In genomic region chr7:106071356-106071998, GRCh38 we compare ENCODE assay signal across 8 cellular contexts. TPM values are rescaled to one million over a fixed set of nuclear protein-coding genes. Genes with fewer than 3 reads are reported as not detected.
A peak's percentile ranks its signal among the peaks of the same experiment; 100 is the strongest.
DNase-seq lines count a peak whose midpoint lies in the region; ATAC-seq and TF ChIP-seq lines count a peak whose summit lies in the region.

No MANE protein-coding gene starts in this region.

- no peaks in the 10 kb centered on the region for H3K36me3 Mint-ChIP-seq in activated T-helper 17 cell treated with anti-CD3 and anti-CD28 coated beads, Interleukin-2, amount 50 U/mL, for 72 hours (ENCODE audit: low read depth)

- intact Hi-C loops in right lobe of liver (cut with DNase I), result no loop called here
- intact Hi-C loops in stomach (cut with DNase I; ENCODE audit: low total_unique reads), result no loop called here

- peak overlapping the region; percentile 10 to 50 (median 20) for H3K27ac ChIP-seq in right lobe of liver
- H3K27ac ChIP-seq in stomach, result peak overlapping the region; percentile 76 to 88 (median 84)

- no peaks in the 10 kb centered on the region for H3K27me3 Mint-ChIP-seq in activated T-helper 17 cell treated with anti-CD3 and anti-CD28 coated beads, Interleukin-2, amount 50 U/mL, for 72 hours

- WGBS in right lobe of liver (ENCODE audit: insufficient coverage, low coverage, low lambda C conversion rate, missing lambda C conversion rate), result 42% methylated on average over 7 of the region's 9 CpGs
- 24 to 53% (median 31%) methylated on average over 9 of the region's 9 CpGs for WGBS in stomach, 5 donors

- no peak for TF ChIP-seq EP300 in stomach (IDR thresholded peaks at IDR 0.05)

- peak; percentile 98 for ATAC-seq in GM18873 (IDR thresholded peaks at IDR 0.05; ENCODE audit: low FRiP score, unreplicated experiment)
- ATAC-seq in HG02938 (IDR thresholded peaks at IDR 0.05; ENCODE audit: unreplicated experiment), result peak; percentile 97
- ATAC-seq in activated T-helper 17 cell treated with anti-CD3 and anti-CD28 coated beads, Interleukin-2, amount 50 U/mL, for 72 hours (replicated peaks), result peak; percentile 98
- peak; percentile 41 to 66 (median 58) for ATAC-seq in right lobe of liver

- no peaks in the 10 kb centered on the region for H3K9me3 Mint-ChIP-seq in activated T-helper 17 cell treated with anti-CD3 and anti-CD28 coated beads, Interleukin-2, amount 50 U/mL, for 72 hours

- H3K9me3 ChIP-seq in right lobe of liver (no peaks in the 10 kb centered on the region), stomach (no peaks in the 10 kb centered on the region)

- TF ChIP-seq POLR2A in right lobe of liver (IDR thresholded peaks at IDR 0.05) (no peak), stomach (IDR thresholded peaks at IDR 0.05) (no peak)

- peaks cover 10% of the 10 kb centered on the region for H3K4me1 Mint-ChIP-seq in activated T-helper 17 cell treated with anti-CD3 and anti-CD28 coated beads, Interleukin-2, amount 50 U/mL, for 72 hours

- H3K4me3 Mint-ChIP-seq in activated T-helper 17 cell treated with anti-CD3 and anti-CD28 coated beads, Interleukin-2, amount 50 U/mL, for 72 hours, result peak overlapping the region; percentile 76

- H3K27ac Mint-ChIP-seq in activated T-helper 17 cell treated with anti-CD3 and anti-CD28 coated beads, Interleukin-2, amount 50 U/mL, for 72 hours, result peak overlapping the region; percentile 87

- no peak for TF ChIP-seq CTCF in right lobe of liver (IDR thresholded peaks at IDR 0.05)
- TF ChIP-seq CTCF in stomach (IDR thresholded peaks at IDR 0.05), result no peak

- H3K36me3 ChIP-seq in right lobe of liver (no peaks in the 10 kb centered on the region), stomach (no peaks in the 10 kb centered on the region)

- peaks cover 0 to 12% (median 3%) of the 10 kb centered on the region in 4 donors for H3K4me1 ChIP-seq in right lobe of liver
- H3K4me1 ChIP-seq in stomach, result peaks cover 33 to 58% (median 46%) of the 10 kb centered on the region in 4 donors

- no peak overlapping the region for H3K4me3 ChIP-seq in right lobe of liver
- no peak overlapping the region for H3K4me3 ChIP-seq in stomach

- DNase-seq in NOMO-1 treated with dmso at 0.1 percent for 144 hours (lab: John Stamatoyannopoulos, UW; ENCODE audit: unreplicated experiment) (peak; percentile 62), right lobe of liver (no peak), stomach (peak; percentile 71), NCI-H1092 (lab: John Stamatoyannopoulos, UW) (no peak), NCI-H1105 treated with DMSO at 0.1 percent for 48 hours (lab: John Stamatoyannopoulos, UW) (no peak)

- H3K27me3 ChIP-seq in right lobe of liver, result no peaks in the 10 kb centered on the region
- H3K27me3 ChIP-seq in stomach, result no peaks in the 10 kb centered on the region

RNA-seq across cellular contexts. Expression of gene SYPL1, which starts 40.6 kb away (rescaled TPM):
- 10 to 100 TPM; 18.5 to 23.5 TPM for total RNA-seq in activated T-helper 17 cell treated with anti-CD3 and anti-CD28 coated beads, Interleukin-2, amount 50 U/mL, for 72 hours
- total RNA-seq in right lobe of liver (10 to 100 TPM; 29.5 to 43.0 (median 37.1) TPM), stomach (100 to 1,000 TPM in 3 of 5 donors, 10 to 100 TPM in 1, 1 to 10 TPM in 1; 5.2 to 157 (median 103) TPM)
- polyA plus RNA-seq in stomach, result 10 to 100 TPM; 42.2 to 80.0 (median 49.9) TPM

Comparison
In these comparisons a context has a peak if more than half of its experiments do, and no peak if none do; other contexts are left out.
1. DNase-seq: peak in NOMO-1 treated with dmso at 0.1 percent for 144 hours (single experiment) and stomach (single experiment); none in right lobe of liver (0 of 3), NCI-H1092 (single experiment) and NCI-H1105 treated with DMSO at 0.1 percent for 48 hours (single experiment).
2. Peak in every context shown above with its lines, with median percentiles within 50 percentile points of each other: ATAC-seq.